ENCODE assay signal across 1 cellular context in the genomic region with DNA sequence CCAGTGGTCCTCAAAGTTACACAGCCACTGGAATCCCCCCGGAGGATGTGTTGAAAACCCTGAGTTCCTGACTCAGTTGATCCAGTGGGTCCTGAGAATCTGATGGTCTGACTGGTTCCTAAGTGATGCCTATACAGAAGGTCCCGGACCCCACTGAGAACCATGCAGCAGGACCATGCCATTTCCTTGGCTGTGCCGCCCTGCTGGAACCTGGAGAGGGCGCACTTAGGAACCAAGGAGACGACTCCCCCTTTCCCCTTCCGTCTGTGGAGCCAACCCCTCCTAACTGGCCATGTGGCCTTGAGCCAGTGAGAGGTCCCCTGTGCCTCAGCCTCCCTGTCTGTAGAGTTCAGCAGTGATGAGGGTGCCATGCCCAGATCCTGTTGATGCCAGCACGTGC.
TF ChIP-seq lines count a peak whose summit lies in the region.

No MANE protein-coding gene starts in this region.

TF ChIP-seq in K562, 482 proteins besides CTCF, POLR2A, EP300 and RAD21:
- TF ChIP-seq, protein P1, sequence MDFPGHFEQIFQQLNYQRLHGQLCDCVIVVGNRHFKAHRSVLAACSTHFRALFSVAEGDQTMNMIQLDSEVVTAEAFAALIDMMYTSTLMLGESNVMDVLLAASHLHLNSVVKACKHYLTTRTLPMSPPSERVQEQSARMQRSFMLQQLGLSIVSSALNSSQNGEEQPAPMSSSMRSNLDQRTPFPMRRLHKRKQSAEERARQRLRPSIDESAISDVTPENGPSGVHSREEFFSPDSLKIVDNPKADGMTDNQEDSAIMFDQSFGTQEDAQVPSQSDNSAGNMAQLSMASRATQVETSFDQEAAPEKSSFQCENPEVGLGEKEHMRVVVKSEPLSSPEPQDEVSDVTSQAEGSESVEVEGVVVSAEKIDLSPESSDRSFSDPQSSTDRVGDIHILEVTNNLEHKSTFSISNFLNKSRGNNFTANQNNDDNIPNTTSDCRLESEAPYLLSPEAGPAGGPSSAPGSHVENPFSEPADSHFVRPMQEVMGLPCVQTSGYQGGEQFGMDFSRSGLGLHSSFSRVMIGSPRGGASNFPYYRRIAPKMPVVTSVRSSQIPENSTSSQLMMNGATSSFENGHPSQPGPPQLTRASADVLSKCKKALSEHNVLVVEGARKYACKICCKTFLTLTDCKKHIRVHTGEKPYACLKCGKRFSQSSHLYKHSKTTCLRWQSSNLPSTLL (IDR thresholded peaks at IDR 0.05): peak; percentile 89
- no peak for TF ChIP-seq CHD2 (IDR thresholded peaks at IDR 0.05; ENCODE audit: low read depth, low read length)
- TF ChIP-seq HINFP (tag; conservative IDR thresholded peaks at IDR 0.05; ENCODE audit: low read depth): peak; percentile 96
- TF ChIP-seq CC2D1A (IDR thresholded peaks at IDR 0.05): peak; percentile 83
- peak; percentile 92 for TF ChIP-seq EHMT2 (IDR thresholded peaks at IDR 0.05)
- no peak for TF ChIP-seq ZNF695 (CRISPR knock-in tag; IDR thresholded peaks at IDR 0.05)
- no peak for TF ChIP-seq BCOR (IDR thresholded peaks at IDR 0.05)
